ENCODE assay signal across 26 cellular contexts in the genomic region with DNA sequence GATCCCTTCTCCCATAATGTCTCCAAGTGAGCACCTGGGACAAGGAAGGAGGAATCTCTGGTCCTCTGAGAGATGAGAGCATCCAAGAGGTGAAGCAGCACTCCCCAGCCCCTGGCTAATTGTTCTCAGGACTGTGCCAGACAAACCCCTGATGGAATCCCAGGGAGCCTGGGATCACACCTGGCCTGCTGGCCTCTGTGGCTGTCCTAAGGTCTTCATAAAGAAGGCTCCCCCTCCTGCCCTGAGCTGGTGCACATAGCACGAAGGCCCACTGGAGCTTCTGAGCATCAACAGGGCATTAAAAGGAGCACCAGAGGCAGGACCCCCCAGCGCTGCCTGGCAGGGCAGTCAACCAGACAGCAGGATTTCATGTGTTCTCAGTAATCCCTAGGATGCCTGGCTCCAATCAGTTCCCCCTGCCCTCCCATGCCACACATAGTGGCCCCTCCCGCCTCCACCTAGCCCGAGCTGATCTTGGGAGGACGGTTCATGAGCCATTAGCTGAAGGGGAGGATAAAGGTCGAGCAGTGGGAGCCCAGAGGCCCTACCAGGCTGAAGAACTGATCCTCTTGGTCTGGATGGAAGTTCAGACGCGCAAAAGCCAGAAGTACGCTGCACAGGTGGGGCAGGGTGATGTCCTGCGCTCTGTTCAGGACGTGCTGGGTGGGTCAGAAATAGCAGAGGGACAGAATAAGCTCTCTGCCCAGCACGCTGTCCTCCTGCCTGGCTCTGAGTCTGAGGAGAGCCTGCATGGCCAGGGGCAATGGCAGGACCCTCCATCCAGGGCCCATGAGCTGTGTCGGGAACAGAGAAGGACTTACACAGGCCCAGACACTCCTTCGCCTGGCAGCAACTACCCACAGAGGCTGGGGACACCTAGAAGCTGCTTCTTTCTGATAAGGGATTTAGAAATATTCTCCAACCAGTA. TPM values are rescaled to one million over a fixed set of nuclear protein-coding genes. Genes with fewer than 3 reads are reported as not detected.
"Had no signal": no experiment of that assay in that cellular context is flagged by ENCODE, and none has a peak within 500 bp of the region (broad histone marks: within the 10 kb centered on the region; RNA-seq: fewer than 3 reads in every experiment).

No MANE protein-coding gene starts in this region.

- H3K9me3 Mint-ChIP-seq: activated naive CD8-positive, alpha-beta T cell treated with anti-CD3 and anti-CD28 coated beads, Interleukin-2, amount 10 ng/mL, durations not matched to agents 7 days and 5 days; activated T-helper 17 cell treated with anti-CD3 and anti-CD28 coated beads, Interleukin-2, amount 50 U/mL, for 72 hours; mesothelial cell of epicardium; natural killer cell; stimulated activated naive CD8-positive, alpha-beta T cell treated with anti-CD3 and anti-CD28 coated beads, Interleukin-15, amount 100 ng/mL, for 72 hours; WTC11 had no signal

- H3K36me3 Mint-ChIP-seq: natural killer cell had no signal

- ATAC-seq: activated T-helper 17 cell treated with anti-CD3 and anti-CD28 coated beads, Interleukin-2, amount 50 U/mL, for 72 hours; body of pancreas; left lobe of liver; natural killer cell; stimulated activated naive CD8-positive, alpha-beta T cell treated with anti-CD3 and anti-CD28 coated beads, Interleukin-15, amount 100 ng/mL, for 72 hours; WTC11 had no signal

- DNase-seq: activated naive CD4-positive, alpha-beta T cell; activated naive CD8-positive, alpha-beta T cell treated with anti-CD3 and anti-CD28 coated beads, Interleukin-2, amount 10 ng/mL, durations not matched to agents 7 days and 5 days; amygdala; body of pancreas; effector CD4-positive, alpha-beta T cell; erythroblast; foreskin fibroblast; natural killer cell; stimulated activated CD4-positive, alpha-beta T cell treated with anti-CD3 and anti-CD28 coated beads, Interleukin-12 subunit alpha, Interleukin-12 subunit beta, amount 100 ng/mL, for 4 hours; stimulated activated naive CD8-positive, alpha-beta T cell treated with anti-CD3 and anti-CD28 coated beads, Interleukin-15, amount 100 ng/mL, for 72 hours; T-helper 9 cell had no signal

- H3K9me3 ChIP-seq: body of pancreas, prostate gland, right atrium auricular region, suprapubic skin, tibial nerve had no signal

- H3K4me3 ChIP-seq: body of pancreas, cardiac muscle cell, lung, prostate gland, right atrium auricular region, suprapubic skin, tibial nerve had no signal

- H3K4me1 Mint-ChIP-seq: mesothelial cell of epicardium, WTC11 had no signal

- H3K27ac ChIP-seq: body of pancreas, cardiac muscle cell, prostate gland, right atrium auricular region, suprapubic skin, tibial nerve had no signal

- H3K4me3 Mint-ChIP-seq: activated naive CD8-positive, alpha-beta T cell treated with anti-CD3 and anti-CD28 coated beads, Interleukin-2, amount 10 ng/mL, durations not matched to agents 7 days and 5 days; activated T-helper 17 cell treated with anti-CD3 and anti-CD28 coated beads, Interleukin-2, amount 50 U/mL, for 72 hours; mesothelial cell of epicardium; natural killer cell; stimulated activated naive CD8-positive, alpha-beta T cell treated with anti-CD3 and anti-CD28 coated beads, Interleukin-15, amount 100 ng/mL, for 72 hours; WTC11 had no signal

- H3K27me3 Mint-ChIP-seq: activated naive CD8-positive, alpha-beta T cell treated with anti-CD3 and anti-CD28 coated beads, Interleukin-2, amount 10 ng/mL, durations not matched to agents 7 days and 5 days; activated T-helper 17 cell treated with anti-CD3 and anti-CD28 coated beads, Interleukin-2, amount 50 U/mL, for 72 hours; stimulated activated naive CD8-positive, alpha-beta T cell treated with anti-CD3 and anti-CD28 coated beads, Interleukin-15, amount 100 ng/mL, for 72 hours had no signal

- H3K27ac Mint-ChIP-seq: activated naive CD8-positive, alpha-beta T cell treated with anti-CD3 and anti-CD28 coated beads, Interleukin-2, amount 10 ng/mL, durations not matched to agents 7 days and 5 days; activated T-helper 17 cell treated with anti-CD3 and anti-CD28 coated beads, Interleukin-2, amount 50 U/mL, for 72 hours; mesothelial cell of epicardium; natural killer cell; WTC11 had no signal

- H3K27me3 ChIP-seq: body of pancreas, cardiac muscle cell, right atrium auricular region, suprapubic skin, tibial nerve had no signal

RNA-seq across cellular contexts. Expression of gene NACAD, which starts 14.3 kb away (rescaled TPM):
- total RNA-seq: T-helper 1 cell treated with Interleukin-12 subunit alpha and Interleukin-12 subunit beta and Interleukin-4 antibody, amounts not matched to agents 30 ng/mL and 1 ng/mL, for 36 hours had no signal

RNA-seq across cellular contexts. Expression of gene RAMP3, which starts 54.5 kb away (rescaled TPM):
- total RNA-seq: activated naive CD8-positive, alpha-beta T cell treated with anti-CD3 and anti-CD28 coated beads, Interleukin-2, amount 10 ng/mL, durations not matched to agents 7 days and 5 days; activated T-helper 17 cell treated with anti-CD3 and anti-CD28 coated beads, Interleukin-2, amount 50 U/mL, for 72 hours; cardiac muscle cell; glomerular endothelial cell; kidney epithelial cell; mesothelial cell of epicardium; natural killer cell; osteocyte; T-helper 1 cell treated with Interleukin-12 subunit alpha and Interleukin-12 subunit beta and Interleukin-4 antibody, amounts not matched to agents 30 ng/mL and 1 ng/mL, for 36 hours had no signal
- polyA plus RNA-seq: cardiac muscle cell, fibroblast of lung had no signal
